In genomic region chr11:27233654-27234042, GRCh38 we compare ENCODE assay signal across 12 cellular contexts.
DNase-seq lines count a peak whose midpoint lies in the region; ATAC-seq, FAIRE-seq and TF ChIP-seq lines count a peak whose summit lies in the region.
"Had no signal": no experiment of that assay in that cellular context is flagged by ENCODE, and none has a peak within 500 bp of the region (broad histone marks: within the 10 kb centered on the region; RNA-seq: fewer than 3 reads in every experiment).

No MANE protein-coding gene starts in this region.

- no peaks in the 10 kb centered on the region for H3K79me2 ChIP-seq in H1 (ENCODE audit: control insufficient read depth in 1 of 2, insufficient read depth in 2 of 2, low read length in 2 of 2)

- 0 out of 2 replicates have a peak overlapping the region, but pooled peaks have one; percentile 3 for H2BK20ac ChIP-seq in H1 (ENCODE audit: low read length)

- POLR2A ChIA-PET in A673 (lab: Charles Lee; ENCODE audit: low non-redundant PET) (interaction anchor here (0.6 kb wide), 2 partner anchors 32 to 68 kb away, joined by 3 to 5 read pairs; no protein-coding TSS in a partner anchor), H1 (lab: Charles Lee; ENCODE audit: partially characterized antibody) (interaction anchor here (0.6 to 1.6 kb wide), 3 partner anchors 15 to 158 kb away, joined by 3 to 6 read pairs (median 3); no protein-coding TSS in a partner anchor)

- H2AK5ac ChIP-seq in H1 (ENCODE audit: low read depth, low read length) = no peak overlapping the region

- no peak for TF ChIP-seq EP300 in H1 (IDR thresholded peaks at IDR 0.05; ENCODE audit: borderline replicate concordance in 1 of 2, low read depth in 2 of 2, low read length in 2 of 2)

- no peak overlapping the region for H4K91ac ChIP-seq in H1 (replicated peaks; ENCODE audit: insufficient read length, low read length)

- no peak for FAIRE-seq in H1 (lab: Jason Lieb, UNC)
- FAIRE-seq in GM19239 (lab: Jason Lieb, UNC) = no peak
- FAIRE-seq: endometrium had no signal

- no peak overlapping the region for H3K23ac ChIP-seq in H1 (ENCODE audit: insufficient read length)

- WGBS in H1 (ENCODE audit: extremely low coverage in 1 of 2, insufficient coverage in 1 of 2, insufficient read length in 1 of 2, insufficient replicate concordance in 2 of 2, low coverage in 1 of 2, low lambda C conversion rate in 2 of 2, missing lambda C conversion rate in 1 of 2), 2 experiments = 92% methylated on average over 3 of the region's 3 CpGs; no CpG with 5 or more reads in 1 of the 2 experiments

- no peak overlapping the region for H2BK15ac ChIP-seq in H1 (ENCODE audit: low read length)

- BruUV-seq in A673 (replicated peaks; lab: Mats Ljungman, UMichigan) = no TSS peak

- DNase-seq in A673 (ENCODE audit: low spot score) (no peak), H1 (ENCODE audit: low read depth in 1 of 2, low spot score in 2 of 2) (no peak), GM19239 (ENCODE audit: insufficient read length, low spot score) (no peak)
- DNase-seq in activated naive CD4-positive, alpha-beta T cell treated with anti-CD3 and anti-CD28 coated beads, Interleukin-2, amount 50 U/mL, for 72 hours (ENCODE audit: low spot score in 2 of 2) = no peak
- DNase-seq: naive thymus-derived CD8-positive, alpha-beta T cell had no signal

- no peaks in the 10 kb centered on the region for H3K36me3 Mint-ChIP-seq in activated naive CD4-positive, alpha-beta T cell treated with anti-CD3 and anti-CD28 coated beads, Interleukin-2, amount 50 U/mL, for 72 hours
- H3K36me3 Mint-ChIP-seq: naive thymus-derived CD8-positive, alpha-beta T cell had no signal

- no peak overlapping the region; the same call in 1 of the 2 replicates for H4K8ac ChIP-seq in H1 (ENCODE audit: extremely low read depth, insufficient read depth, low read length)

- no peaks in the 10 kb centered on the region for H3K9me3 Mint-ChIP-seq in activated naive CD4-positive, alpha-beta T cell treated with anti-CD3 and anti-CD28 coated beads, Interleukin-2, amount 50 U/mL, for 72 hours
- H3K9me3 Mint-ChIP-seq: naive thymus-derived CD8-positive, alpha-beta T cell had no signal

- H3K36me3 ChIP-seq in A673 (ENCODE audit: insufficient read depth, low read length, poor library complexity, severe bottlenecking) (no peaks in the 10 kb centered on the region), H1 (ENCODE audit: control insufficient read depth in 2 of 4, insufficient read depth in 4 of 4, low read length in 3 of 4) (no peaks in the 10 kb centered on the region)

- H4K20me1 ChIP-seq in H1 (replicated peaks in 1 of 2; ENCODE audit: control insufficient read depth in 1 of 2, insufficient read depth in 2 of 2, low read length in 2 of 2) = no peaks in the 10 kb centered on the region

- H2BK120ac ChIP-seq in H1 (replicated peaks; ENCODE audit: low read depth, low read length) = no peak overlapping the region

- no peak overlapping the region for H3K18ac ChIP-seq in H1 (ENCODE audit: extremely low read depth, low read length)

- no peak overlapping the region for H3K4me2 ChIP-seq in H1 (ENCODE audit: insufficient read depth in 1 of 2, low read depth in 2 of 2, low read length in 2 of 2)

- H3K27ac ChIP-seq in A673 (ENCODE audit: low read depth, low read length, poor library complexity, severe bottlenecking) = peak overlapping the region; percentile 5
- H3K27ac ChIP-seq in H1 (ENCODE audit: low read depth, low read length) = no peak overlapping the region
- H3K27ac ChIP-seq: C4-2B, VCaP had no signal

- H3K4me3 ChIP-seq in A673 (ENCODE audit: low read depth, low read length, poor library complexity, severe bottlenecking) = no peak overlapping the region
- H3K4me3 ChIP-seq in H1 (ENCODE audit: extremely low read depth in 1 of 4, insufficient read depth in 2 of 4, low read depth in 3 of 4, low read length in 4 of 4) = no peak overlapping the region

- H4K5ac ChIP-seq in H1 (ENCODE audit: insufficient read length, low read depth, low read length) = no peak overlapping the region

- H3K56ac ChIP-seq in H1 (replicated peaks; ENCODE audit: insufficient read length, low read depth, low read length) = no peak overlapping the region

- peaks cover 30% of the 10 kb centered on the region for H3K4me1 ChIP-seq in A673 (ENCODE audit: insufficient read depth, low read length, poor library complexity, severe bottlenecking)
- peaks cover 0 to 4% (median under 1%) of the 10 kb centered on the region in 4 experiments; a peak in 3 of 7 replicates for H3K4me1 ChIP-seq in H1 (replicated peaks in 1 of 4; ENCODE audit: control insufficient read depth in 3 of 4, insufficient read depth in 4 of 4, low read length in 3 of 4)

- H2AFZ ChIP-seq in H1 (ENCODE audit: low read length) = no peak overlapping the region

- TF ChIP-seq POLR2A in H1 (IDR thresholded peaks at IDR 0.05; ENCODE audit: control extremely low read depth in 1 of 2, low read depth in 2 of 2, low read length in 2 of 2) = no peak

- no peak overlapping the region for H2BK5ac ChIP-seq in H1 (ENCODE audit: low read depth, low read length)

- no peak overlapping the region for H3K27ac Mint-ChIP-seq in activated naive CD4-positive, alpha-beta T cell treated with anti-CD3 and anti-CD28 coated beads, Interleukin-2, amount 50 U/mL, for 72 hours

- no peak for TF ChIP-seq RAD21 in H1 (IDR thresholded peaks at IDR 0.05 in 1 of 2, conservative IDR thresholded peaks at IDR 0.05 in 1 of 2; ENCODE audit: low read depth in 2 of 2, low read length in 2 of 2)

- intact Hi-C loops in A673 (cut with micrococcal nuclease; ENCODE audit: unreplicated experiment) = no loop called here

- no peaks in the 10 kb centered on the region for H3K23me2 ChIP-seq in H1 (ENCODE audit: low read depth, low read length)

- CTCF ChIA-PET in A673 (lab: Charles Lee) (interaction anchor here (1.0 kb wide), 1 partner anchor 50 kb away, joined by 6 read pairs; no protein-coding TSS in a partner anchor), H1 (lab: Charles Lee; ENCODE audit: partially characterized antibody) (interaction anchor here (0.9 to 3.1 kb wide), 5 partner anchors 10 to 253 kb away, joined by 3 to 16 read pairs (median 4); no protein-coding TSS in a partner anchor)

- no peak overlapping the region for H3K14ac ChIP-seq in H1 (ENCODE audit: insufficient read length)

- no peak overlapping the region for H3K4ac ChIP-seq in H1 (replicated peaks; ENCODE audit: insufficient read length, low read depth, low read length)

- ATAC-seq in GM19455 (IDR thresholded peaks at IDR 0.05; ENCODE audit: unreplicated experiment) (peak; percentile 39), HG03354 (IDR thresholded peaks at IDR 0.05; ENCODE audit: poor library complexity, severe bottlenecking, unreplicated experiment) (peak; percentile 26), HG03571 (IDR thresholded peaks at IDR 0.05; ENCODE audit: unreplicated experiment) (no peak), HG03457 (IDR thresholded peaks at IDR 0.05; ENCODE audit: unreplicated experiment) (no peak)
- ATAC-seq in activated naive CD4-positive, alpha-beta T cell treated with anti-CD3 and anti-CD28 coated beads, Interleukin-2, amount 50 U/mL, for 72 hours = no peak
- ATAC-seq: naive thymus-derived CD8-positive, alpha-beta T cell had no signal

- no peak overlapping the region for H3K9ac ChIP-seq in H1 (replicated peaks in 1 of 4; ENCODE audit: extremely low read depth in 1 of 4, low read depth in 3 of 4, low read length in 3 of 4)

- H3K27me3 ChIP-seq in A673 (replicated peaks; ENCODE audit: insufficient read depth, low read depth, low read length, poor library complexity) (no peaks in the 10 kb centered on the region), H1 (replicated peaks in 1 of 4; ENCODE audit: control insufficient read depth in 3 of 4, extremely low read depth in 1 of 4, insufficient read depth in 3 of 4, low read length in 3 of 4) (no peaks in the 10 kb centered on the region)

- no peaks in the 10 kb centered on the region for H3K79me1 ChIP-seq in H1 (ENCODE audit: low read depth, low read length)

- TF ChIP-seq CTCF in A673 (conservative IDR thresholded peaks at IDR 0.05; ENCODE audit: low read depth, low read length) = no peak
- no peak for TF ChIP-seq CTCF in H1 (IDR thresholded peaks at IDR 0.05; ENCODE audit: control extremely low read depth in 1 of 3, insufficient read depth in 1 of 3, low read depth in 1 of 3, low read length in 3 of 3)

- H2BK12ac ChIP-seq in H1 (ENCODE audit: low read depth, low read length) = no peak overlapping the region

- H3K9me3 ChIP-seq in A673 (ENCODE audit: low read depth, low read length, poor library complexity, severe bottlenecking) (no peaks in the 10 kb centered on the region), H1 (ENCODE audit: insufficient read depth in 2 of 2, low read depth in 1 of 2, low read length in 1 of 2) (no peaks in the 10 kb centered on the region)

TF ChIP-seq in H1, 55 proteins besides CTCF, POLR2A, EP300 and RAD21 (continues in another document):
- TF ChIP-seq TAF7 (optimal IDR thresholded peaks at IDR 0.05; ENCODE audit: borderline replicate concordance, low read depth, low read length) (no peak), SIN3A (conservative IDR thresholded peaks at IDR 0.05 in 1 of 2, IDR thresholded peaks at IDR 0.05 in 1 of 2; ENCODE audit: low read depth in 1 of 2, low read length in 2 of 2) (no peak), NRF1 (IDR thresholded peaks at IDR 0.05; ENCODE audit: low read depth, low read length) (no peak), GABPA (IDR thresholded peaks at IDR 0.05; ENCODE audit: borderline replicate concordance, insufficient read depth, low read length) (no peak), BCL11A (IDR thresholded peaks at IDR 0.05; ENCODE audit: low read depth in 2 of 2, low read length in 2 of 2) (no peak), ATF2 (IDR thresholded peaks at IDR 0.05; ENCODE audit: low read length) (no peak), KDM1A (IDR thresholded peaks at IDR 0.05; ENCODE audit: borderline replicate concordance, low read length) (no peak), RFX5 (IDR thresholded peaks at IDR 0.05; ENCODE audit: borderline replicate concordance, low read depth, low read length) (no peak), CTBP2 (IDR thresholded peaks at IDR 0.05; ENCODE audit: borderline replicate concordance, insufficient read depth, insufficient read length, low read length) (no peak), TBP (IDR thresholded peaks at IDR 0.05; ENCODE audit: low read depth, low read length) (no peak), SP4 (IDR thresholded peaks at IDR 0.05; ENCODE audit: low read length) (no peak), ZNF274 (IDR thresholded peaks at IDR 0.05; ENCODE audit: borderline replicate concordance, extremely low read depth, low read length) (no peak)

Comparison
In these comparisons a context has a peak if more than half of its experiments do, and no peak if none do; other contexts are left out.
1. ATAC-seq: peak in GM19455 (single experiment) and HG03354 (single experiment); none in HG03571 (single experiment), HG03457 (single experiment) and activated naive CD4-positive, alpha-beta T cell treated with anti-CD3 and anti-CD28 coated beads, Interleukin-2, amount 50 U/mL, for 72 hours (0 of 2).